Comparison of ENCODE assay signal across 10 cellular contexts in genomic region chr20:59040682-59041081, GRCh38. TPM values are rescaled to one million over a fixed set of nuclear protein-coding genes. Genes with fewer than 3 reads are reported as not detected.
DNase-seq lines count a peak whose midpoint lies in the region; ATAC-seq and TF ChIP-seq lines count a peak whose summit lies in the region.
"Had no signal": no experiment of that assay in that cellular context is flagged by ENCODE, and none has a peak within 500 bp of the region (broad histone marks: within the 10 kb centered on the region; RNA-seq: fewer than 3 reads in every experiment).

No MANE protein-coding gene starts in this region.

- peaks cover 26% of the 10 kb centered on the region; the same call in 1 of the 2 replicates for H3K36me3 ChIP-seq in SU-DHL-6 (ENCODE audit: low read length)
- peaks cover 18 to 36% (median 24%) of the 10 kb centered on the region in 4 donors for H3K36me3 ChIP-seq in esophagus muscularis mucosa
- no peaks in the 10 kb centered on the region for H3K36me3 ChIP-seq in testis (ENCODE audit: low read depth, missing control alignments)

- peaks cover 57% of the 10 kb centered on the region for H3K4me1 Mint-ChIP-seq in activated naive CD4-positive, alpha-beta T cell treated with anti-CD3 and anti-CD28 coated beads for 36 hours (ENCODE audit: low read depth)
- peaks cover 33 to 49% of the 10 kb centered on the region in 2 donors for H3K4me1 Mint-ChIP-seq in stimulated activated naive B cell treated with anti-CD40 and anti-IgM and Interleukin-4, amounts not matched to agents 10 μg/mL and 1 μg/mL and 100 μg/mL, for 72 hours

- peak overlapping the region; percentile 89 for H3K27ac Mint-ChIP-seq in activated naive CD4-positive, alpha-beta T cell treated with anti-CD3 and anti-CD28 coated beads for 36 hours
- H3K27ac Mint-ChIP-seq in stimulated activated naive B cell treated with anti-CD40 and anti-IgM and Interleukin-4, amounts not matched to agents 10 μg/mL and 1 μg/mL and 100 μg/mL, for 72 hours = peak overlapping the region; percentile 39

- no peaks in the 10 kb centered on the region for H3K9me2 ChIP-seq in SU-DHL-6 (replicated peaks; ENCODE audit: insufficient read depth, low read length)

- peaks cover 59% of the 10 kb centered on the region for H3K79me2 ChIP-seq in SU-DHL-6 (ENCODE audit: insufficient read depth, low read length)

- H3K36me3 Mint-ChIP-seq in activated naive CD4-positive, alpha-beta T cell treated with anti-CD3 and anti-CD28 coated beads for 36 hours (ENCODE audit: low read depth) = peaks cover 41% of the 10 kb centered on the region
- H3K36me3 Mint-ChIP-seq in stimulated activated naive B cell treated with anti-CD40 and anti-IgM and Interleukin-4, amounts not matched to agents 10 μg/mL and 1 μg/mL and 100 μg/mL, for 72 hours = peaks cover 24 to 29% of the 10 kb centered on the region in 2 donors

- intact Hi-C loops in activated naive CD4-positive, alpha-beta T cell treated with anti-CD3 and anti-CD28 coated beads for 36 hours (cut with micrococcal nuclease) = loop anchor here (5.0 kb wide), 1 partner anchor 37 kb away; no protein-coding TSS in a partner anchor
- intact Hi-C loops in esophagus muscularis mucosa (cut with DNase I) (loop anchor here (5.0 kb wide), 1 partner anchor 153 kb away; no protein-coding TSS in a partner anchor), testis (cut with DNase I; ENCODE audit: low total_unique reads) (no loop called here)

- peak overlapping the region; percentile 94 for H3K9ac ChIP-seq in SU-DHL-6 (ENCODE audit: low read length)

- DNase-seq in activated naive CD4-positive, alpha-beta T cell treated with anti-CD3 and anti-CD28 coated beads for 36 hours = no peak
- DNase-seq in activated naive CD4-positive, alpha-beta T cell treated with Interleukin-2 at 50 U/mL for 16 hours = no peak
- DNase-seq in esophagus muscularis mucosa (ENCODE audit: extremely low spot score) (peak; percentile 37), HEK293T (ENCODE audit: extremely low spot score) (no peak), testis (no peak), islet precursor cell (no peak)
- no peak for DNase-seq in stimulated activated naive B cell treated with anti-CD40 and anti-IgM and Interleukin-4, amounts not matched to agents 10 μg/mL and 1 μg/mL and 100 μg/mL, for 72 hours
- DNase-seq: heart left ventricle, NCI-H2029 had no signal

- TF ChIP-seq POLR2A in esophagus muscularis mucosa (IDR thresholded peaks at IDR 0.05; ENCODE audit: low read depth) = no peak
- no peak for TF ChIP-seq POLR2A in testis (IDR thresholded peaks at IDR 0.05)

- H3F3A ChIP-seq in SU-DHL-6 (ENCODE audit: insufficient read depth) = peaks cover 34% of the 10 kb centered on the region

- H2AFZ ChIP-seq in SU-DHL-6 (ENCODE audit: low read depth, low read length, severe bottlenecking) = no peak overlapping the region

- H4K20me1 ChIP-seq in SU-DHL-6 (ENCODE audit: low read depth, low read length) = peaks cover 23% of the 10 kb centered on the region; the same call in 1 of the 2 replicates

- H3K27me3 ChIP-seq in SU-DHL-6 (ENCODE audit: low read length) (no peaks in the 10 kb centered on the region), esophagus muscularis mucosa (no peaks in the 10 kb centered on the region), testis (no peaks in the 10 kb centered on the region)
- H3K27me3 ChIP-seq: heart left ventricle had no signal

- no peaks in the 10 kb centered on the region for H3K9me3 Mint-ChIP-seq in activated naive CD4-positive, alpha-beta T cell treated with anti-CD3 and anti-CD28 coated beads for 36 hours
- no peaks in the 10 kb centered on the region for H3K9me3 Mint-ChIP-seq in stimulated activated naive B cell treated with anti-CD40 and anti-IgM and Interleukin-4, amounts not matched to agents 10 μg/mL and 1 μg/mL and 100 μg/mL, for 72 hours

- no peak for ATAC-seq in stimulated activated naive B cell treated with anti-CD40 and anti-IgM and Interleukin-4, amounts not matched to agents 10 μg/mL and 1 μg/mL and 100 μg/mL, for 72 hours (replicated peaks)
- ATAC-seq: heart left ventricle had no signal

- peak overlapping the region; percentile 93 for H3K4me2 ChIP-seq in SU-DHL-6 (ENCODE audit: low read depth, low read length, poor library complexity, severe bottlenecking)

- CTCF ChIA-PET in activated naive CD4-positive, alpha-beta T cell treated with anti-CD3 and anti-CD28 coated beads for 36 hours (lab: Charles Lee) = no interaction called here
- CTCF ChIA-PET in HEK293T (lab: Yijun Ruan, JAX) = no interaction called here

- no peak for TF ChIP-seq EP300 in esophagus muscularis mucosa (IDR thresholded peaks at IDR 0.05)

- POLR2A ChIA-PET in HEK293T (lab: Yijun Ruan, JAX) = interaction anchor here (0.6 to 1.0 kb wide), 3 partner anchors 8 to 149 kb away, joined by 3 to 4 read pairs (median 3); partner anchors contain the start of gene ATP5F1E

- H3K9me3 ChIP-seq in SU-DHL-6 (ENCODE audit: insufficient read depth, low read length) (no peaks in the 10 kb centered on the region), esophagus muscularis mucosa (no peaks in the 10 kb centered on the region), testis (no peaks in the 10 kb centered on the region)
- H3K9me3 ChIP-seq: heart left ventricle had no signal

- peak overlapping the region; percentile 93 for H3K4me3 Mint-ChIP-seq in activated naive CD4-positive, alpha-beta T cell treated with anti-CD3 and anti-CD28 coated beads for 36 hours
- peak overlapping the region; percentile 96 to 99 for H3K4me3 Mint-ChIP-seq in stimulated activated naive B cell treated with anti-CD40 and anti-IgM and Interleukin-4, amounts not matched to agents 10 μg/mL and 1 μg/mL and 100 μg/mL, for 72 hours

- H3K27me3 Mint-ChIP-seq in activated naive CD4-positive, alpha-beta T cell treated with anti-CD3 and anti-CD28 coated beads for 36 hours (ENCODE audit: low read depth) = no peaks in the 10 kb centered on the region
- no peaks in the 10 kb centered on the region for H3K27me3 Mint-ChIP-seq in stimulated activated naive B cell treated with anti-CD40 and anti-IgM and Interleukin-4, amounts not matched to agents 10 μg/mL and 1 μg/mL and 100 μg/mL, for 72 hours

- 87% methylated on average over 5 of the region's 5 CpGs for WGBS in esophagus muscularis mucosa
- WGBS in testis, 2 donors = 80 to 85% methylated on average over 5 of the region's 5 CpGs

- H3K4me1 ChIP-seq in esophagus muscularis mucosa (peaks cover 32 to 41% (median 37%) of the 10 kb centered on the region in 4 donors), testis (peaks cover 14% of the 10 kb centered on the region)

- H3K4me3 ChIP-seq in SU-DHL-6 (ENCODE audit: insufficient read depth, low read length, poor library complexity, severe bottlenecking) (peak overlapping the region; percentile 89), esophagus muscularis mucosa (no peak overlapping the region), testis (no peak overlapping the region)

- TF ChIP-seq CTCF in SU-DHL-6 (IDR thresholded peaks at IDR 0.05; ENCODE audit: insufficient read depth, low read length, poor library complexity, severe bottlenecking) (no peak), esophagus muscularis mucosa (IDR thresholded peaks at IDR 0.05) (no peak), testis (IDR thresholded peaks at IDR 0.05) (no peak)

- H3K27ac ChIP-seq in SU-DHL-6 (ENCODE audit: low read depth, low read length) (no peak overlapping the region), esophagus muscularis mucosa (replicated peaks in 1 of 4) (no peak overlapping the region), testis (no peak overlapping the region)

TF ChIP-seq in HEK293T, 16 proteins besides CTCF, POLR2A, EP300 and RAD21:
- TF ChIP-seq FOXM1 (IDR thresholded peaks at IDR 0.05; ENCODE audit: borderline replicate concordance) = no peak
- no peak for TF ChIP-seq HDGF (IDR thresholded peaks at IDR 0.05; ENCODE audit: borderline replicate concordance)
- no peak for TF ChIP-seq SUZ12 (IDR thresholded peaks at IDR 0.05)
- TF ChIP-seq TARDBP (IDR thresholded peaks at IDR 0.05) = no peak
- no peak for TF ChIP-seq ELF4 (IDR thresholded peaks at IDR 0.05)
- no peak for TF ChIP-seq BHLHE40 (IDR thresholded peaks at IDR 0.05; ENCODE audit: borderline replicate concordance)
- no peak for TF ChIP-seq ARNT (IDR thresholded peaks at IDR 0.05)
- TF ChIP-seq ZNF384 (IDR thresholded peaks at IDR 0.05) = no peak
- no peak for TF ChIP-seq NFRKB (IDR thresholded peaks at IDR 0.05)
- no peak for TF ChIP-seq SP1 (IDR thresholded peaks at IDR 0.05)
- TF ChIP-seq L3MBTL2 (conservative IDR thresholded peaks at IDR 0.05) = no peak
- TF ChIP-seq PKNOX1 (IDR thresholded peaks at IDR 0.05) = no peak

RNA-seq across cellular contexts. Expression of gene PRELID3B, which starts 1.9 kb away (rescaled TPM):
- total RNA-seq in activated naive CD4-positive, alpha-beta T cell treated with anti-CD3 and anti-CD28 coated beads for 36 hours = 100 to 1,000 TPM; 170 to 180 TPM
- total RNA-seq in esophagus muscularis mucosa (10 to 100 TPM; 32.0 to 48.4 (median 36.6) TPM), testis (10 to 100 TPM; 29.1 to 35.3 TPM)
- polyA plus RNA-seq in testis (ENCODE audit: insufficient read depth, low read depth, low replicate concordance) = 54.3 TPM

RNA-seq across cellular contexts. Expression of gene ATP5F1E, which starts 8.5 kb away (rescaled TPM):
- 10 to 100 TPM; 74.5 to 86.3 TPM for total RNA-seq in activated naive CD4-positive, alpha-beta T cell treated with anti-CD3 and anti-CD28 coated beads for 36 hours
- total RNA-seq in esophagus muscularis mucosa (10 to 100 TPM; 30.8 to 44.0 (median 37.2) TPM), testis (10 to 100 TPM; 24.6 to 25.5 TPM)
- polyA plus RNA-seq in testis (ENCODE audit: insufficient read depth, low read depth, low replicate concordance) = 76.0 TPM

RNA-seq across cellular contexts. Expression of gene TUBB1, which starts 21.5 kb away (rescaled TPM):
- total RNA-seq in activated naive CD4-positive, alpha-beta T cell treated with anti-CD3 and anti-CD28 coated beads for 36 hours = not detected
- total RNA-seq in esophagus muscularis mucosa (under 1 TPM in 2 of 4 donors, not detected in 2; under 0.01 to 0.83 TPM), testis (under 1 TPM; 0.25 to 0.55 TPM)
- polyA plus RNA-seq in testis (ENCODE audit: insufficient read depth, low read depth, low replicate concordance) = 1.3 TPM

RNA-seq across cellular contexts. Expression of gene CTSZ, which starts 33.6 kb away (rescaled TPM):
- 10 to 100 TPM; 17.3 to 17.9 TPM for total RNA-seq in activated naive CD4-positive, alpha-beta T cell treated with anti-CD3 and anti-CD28 coated beads for 36 hours
- total RNA-seq in esophagus muscularis mucosa (100 to 1,000 TPM; 136 to 267 (median 190) TPM), testis (10 to 100 TPM; 49.4 to 77.4 TPM)
- 120 TPM for polyA plus RNA-seq in testis (ENCODE audit: insufficient read depth, low read depth, low replicate concordance)

RNA-seq across cellular contexts. Expression of gene NELFCD, which starts 59.6 kb away (rescaled TPM):
- 100 to 1,000 TPM; 102 to 103 TPM for total RNA-seq in activated naive CD4-positive, alpha-beta T cell treated with anti-CD3 and anti-CD28 coated beads for 36 hours
- 10 to 100 TPM; 30.5 to 41.5 (median 34.9) TPM for total RNA-seq in esophagus muscularis mucosa
- total RNA-seq in testis = 100 to 1,000 TPM; 103 to 123 TPM
- 105 TPM for polyA plus RNA-seq in testis (ENCODE audit: insufficient read depth, low read depth, low replicate concordance)
